In the genomic region with DNA sequence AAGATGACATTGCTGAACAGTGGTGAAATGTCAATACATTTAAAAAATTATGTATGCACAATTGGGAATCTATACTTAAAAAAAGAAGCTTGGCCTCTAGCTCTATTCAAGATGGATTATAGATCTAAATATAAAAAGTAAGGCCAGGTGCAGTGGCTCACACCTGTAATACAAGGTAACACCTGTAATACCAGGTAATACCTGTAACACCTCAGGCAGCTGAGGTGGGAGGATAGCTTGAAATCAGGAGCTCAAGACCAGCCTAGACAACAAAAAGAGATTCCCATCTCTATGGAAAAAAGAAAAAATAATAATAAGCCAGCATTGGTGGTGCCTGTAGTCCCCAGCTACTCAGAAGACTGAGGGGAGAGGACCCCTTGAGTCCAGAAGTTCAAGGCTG, we compare ENCODE assay signal across 9 cellular contexts.
"Had no signal": no experiment of that assay in that cellular context is flagged by ENCODE, and none has a peak within 500 bp of the region (broad histone marks: within the 10 kb centered on the region; RNA-seq: fewer than 3 reads in every experiment).

No MANE protein-coding gene starts in this region.

- DNase-seq: GM23248, GOT3, H7, HFFc6, KG1 had no signal

- H3K9me3 ChIP-seq: HAP-1 had no signal

- FAIRE-seq: HepG2 had no signal

- H3K27ac ChIP-seq: GM23248, HL-60 had no signal

- H3K4me3 ChIP-seq: GM23248, HAP-1 had no signal

- H3K9ac ChIP-seq: GM23248 had no signal

- H3K36me3 ChIP-seq: HAP-1 had no signal

- ATAC-seq: HCT116, HepG2 had no signal

- H2AFZ ChIP-seq: GM23248 had no signal
